8 cellular contexts compared by ENCODE assay signal in genomic region chr1:109984456-109985250, GRCh38. TPM values are rescaled to one million over a fixed set of nuclear protein-coding genes. Genes with fewer than 3 reads are reported as not detected.
A peak's percentile ranks its signal among the peaks of the same experiment; 100 is the strongest.
DNase-seq lines count a peak whose midpoint lies in the region; ATAC-seq lines count a peak whose summit lies in the region.

Gene AHCYL1 (plus strand): TSS chr1:109984765. CDS start chr1:109985053, 288 bp downstream.

- peak within 1 kb of the TSS; percentile 90 to 99 (median 98) for H3K4me3 Mint-ChIP-seq in IgD-negative memory B cell

- no peaks in the 10 kb centered on the region for H3K27me3 Mint-ChIP-seq in IgD-negative memory B cell

- H3K9me3 ChIP-seq in mononuclear cell (ENCODE audit: low read depth, low read length): no peaks in the 10 kb centered on the region

- DNase-seq in DMS53 (lab: John Stamatoyannopoulos, UW) (peak; percentile 99), OCI-M1 (lab: John Stamatoyannopoulos, UW) (peak; percentile 99), activated T-cell treated with anti-CD3 and anti-CD28 coated beads for 24 hours (ENCODE audit: low read depth) (peak; percentile 99), epidermal melanocyte (ENCODE audit: insufficient read length, low spot score) (peak; percentile 93)
- DNase-seq in stimulated activated CD8-positive, alpha-beta memory T cell treated with anti-CD3 and anti-CD28 coated beads, Interleukin-4, amount 100 ng/mL, for 1 hour (ENCODE audit: low read depth in 2 of 2, low spot score in 1 of 2): peak; percentile 95 to 98

- H3K27me3 ChIP-seq in mononuclear cell (ENCODE audit: insufficient read depth, low read length): no peaks in the 10 kb centered on the region

- H3K4me1 ChIP-seq in mononuclear cell (ENCODE audit: insufficient read depth, low read length): peaks cover 48% of the 10 kb centered on the region

- ATAC-seq in GM21529 (IDR thresholded peaks at IDR 0.05; ENCODE audit: unreplicated experiment): peak; percentile 98

- no peaks in the 10 kb centered on the region for H3K36me3 Mint-ChIP-seq in IgD-negative memory B cell

- H3K4me1 Mint-ChIP-seq in IgD-negative memory B cell: peaks cover 27 to 32% (median 28%) of the 10 kb centered on the region in 3 donors

- H3K9me3 Mint-ChIP-seq in IgD-negative memory B cell: no peaks in the 10 kb centered on the region

- peak within 1 kb of the TSS; percentile 61 for H3K4me3 ChIP-seq in mononuclear cell (ENCODE audit: low read length)

- peak within 1 kb of the TSS; percentile 61 to 97 (median 96) for H3K27ac Mint-ChIP-seq in IgD-negative memory B cell

RNA-seq across cellular contexts. Expression of gene AHCYL1, which starts in this region (rescaled TPM):
- polyA plus RNA-seq in IgD-negative memory B cell: 42.5 TPM
- total RNA-seq in mononuclear cell: 7.0 TPM

Comparison
In these comparisons a context has a peak if more than half of its experiments do, and no peak if none do; other contexts are left out.
1. Peak in every context shown above with its lines: DNase-seq, ATAC-seq and H3K4me3 ChIP-seq.